In the genomic region with DNA sequence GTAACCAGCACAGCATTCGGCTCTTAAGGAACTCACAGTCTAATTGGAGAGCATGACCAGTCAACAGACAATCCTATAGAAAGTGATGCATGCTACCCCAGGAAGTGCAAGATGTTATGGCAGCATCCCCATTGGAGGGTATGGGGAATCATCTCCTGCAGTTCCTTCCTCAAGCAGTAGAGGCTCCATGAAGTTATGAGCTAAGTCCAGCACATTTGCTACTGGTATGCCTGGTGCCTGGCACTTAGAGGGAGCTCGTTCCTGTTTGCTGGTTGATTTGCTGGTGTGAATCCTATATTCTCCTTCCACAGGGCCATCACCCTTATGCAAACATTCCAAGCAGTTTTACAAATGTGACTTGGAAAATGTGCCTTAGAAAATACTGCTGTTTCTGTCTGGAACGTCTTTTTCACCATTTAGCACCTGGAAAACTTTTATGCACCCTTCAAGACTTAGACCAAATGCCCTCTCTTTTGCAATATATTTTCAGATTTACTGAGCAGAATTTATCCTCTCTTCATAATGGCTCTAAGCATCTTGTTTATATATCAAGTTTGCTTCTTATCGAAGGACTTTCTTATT, we compare ENCODE assay signal across 8 cellular contexts.
DNase-seq lines count a peak whose midpoint lies in the region; ATAC-seq, FAIRE-seq and TF ChIP-seq lines count a peak whose summit lies in the region.

No MANE protein-coding gene starts in this region.

- FAIRE-seq in GM12891 (lab: Jason Lieb, UNC): peak; percentile 43
- FAIRE-seq in TTC549 (lab: Jason Lieb, UNC): peak; percentile 42

- no peak for ATAC-seq in GM21825 (IDR thresholded peaks at IDR 0.05; ENCODE audit: unreplicated experiment)

- in situ Hi-C loops in ACHN (cut with HindIII; ENCODE audit: low pct_ligation_motif_present, low pct_unique_long_range_greater_than_20kb, low sequenced_read_pairs): no loop called here

- peak; percentile 76 for DNase-seq in ACHN
- no peak for DNase-seq in GM12891 (ENCODE audit: insufficient read length, low spot score)
- DNase-seq in MV-4-11 (lab: John Stamatoyannopoulos, UW): peak; percentile 54
- DNase-seq in iPS-NIHi7 (ENCODE audit: extremely low spot score): peak; percentile 76
- no peak for DNase-seq in activated naive CD4-positive, alpha-beta T cell treated with Interleukin-2 at 50 U/mL for 16 hours
- DNase-seq in nucleus accumbens (lab: John Stamatoyannopoulos, UW): no peak

- no peak for TF ChIP-seq POLR2A in GM12891 (IDR thresholded peaks at IDR 0.05; ENCODE audit: low read depth, low read length)

TF ChIP-seq in GM12891, 5 proteins besides CTCF, POLR2A, EP300 and RAD21:
- TF ChIP-seq POLR2AphosphoS5 (IDR thresholded peaks at IDR 0.05; ENCODE audit: low read depth, low read length) (no peak), SPI1 (IDR thresholded peaks at IDR 0.05; ENCODE audit: low read depth, low read length) (peak; percentile 19; the same call in 1 of the 2 replicates), PAX5 (IDR thresholded peaks at IDR 0.05; ENCODE audit: insufficient read depth, low read length, severe bottlenecking) (no peak), POU2F2 (IDR thresholded peaks at IDR 0.05; ENCODE audit: low read depth, low read length) (no peak)

Comparison
In these comparisons a context has a peak if more than half of its experiments do, and no peak if none do; other contexts are left out.
1. DNase-seq: peak in ACHN (single experiment), MV-4-11 (single experiment) and iPS-NIHi7 (single experiment); none in GM12891 (single experiment), activated naive CD4-positive, alpha-beta T cell treated with Interleukin-2 at 50 U/mL for 16 hours (single experiment) and nucleus accumbens (0 of 56).